ENCODE assay signal across 8 cellular contexts in genomic region chr13:31846984-31847752, GRCh38.
DNase-seq lines count a peak whose midpoint lies in the region; ATAC-seq, FAIRE-seq and TF ChIP-seq lines count a peak whose summit lies in the region.

No MANE protein-coding gene starts in this region.

- TF ChIP-seq RAD21 in K562 (CRISPR knock-in tag; conservative IDR thresholded peaks at IDR 0.05 in 1 of 2, IDR thresholded peaks at IDR 0.05 in 1 of 2): no peak

- H3K9me3 ChIP-seq in K562 (replicated peaks; ENCODE audit: control insufficient read depth, insufficient read depth, low read depth, low read length): no peaks in the 10 kb centered on the region
- no peaks in the 10 kb centered on the region for H3K9me3 ChIP-seq in left lung
- H3K9me3 ChIP-seq in transverse colon: no peaks in the 10 kb centered on the region

- POLR2A ChIA-PET in K562 (lab: Yijun Ruan, JAX): no interaction called here

- ATAC-seq in K562: peak; percentile 53
- peak; percentile 35 for ATAC-seq in left lung

- 0 out of 5 replicates have a peak, but pooled peaks cover 0 to 4% of the 10 kb centered on the region in 2 experiments for H3K27me3 ChIP-seq in K562 (ENCODE audit: control insufficient read depth in 2 of 2, insufficient read depth in 2 of 2, low read length in 2 of 2)
- H3K27me3 ChIP-seq in left lung: peaks cover 0 to 18% of the 10 kb centered on the region in 2 donors
- H3K27me3 ChIP-seq in transverse colon: peaks cover 29% of the 10 kb centered on the region

- DNase-seq in NCI-H146 treated with DMSO at 0.1 percent for 48 hours (lab: John Stamatoyannopoulos, UW; ENCODE audit: unreplicated experiment) (peak; percentile 53), NCI-H146 (lab: John Stamatoyannopoulos, UW) (no peak), HTR-8/SVneo (ENCODE audit: insufficient read length, low spot score) (peak; percentile 5), K562 (ENCODE audit: extremely low read depth in 1 of 4, low spot score in 3 of 4) (peak in 3 of 4 experiments; percentile 5 to 36 (median 21)), left lung (peak in 1 of 2 donors; percentile 32), transverse colon (no peak), HuH-7 (ENCODE audit: low spot score) (no peak)
- no peak for DNase-seq in stimulated activated CD4-positive, alpha-beta T cell treated with anti-CD3 and anti-CD28 coated beads, Interleukin-1b, Interleukin-23, amount 100 ng/mL, for 48 hours

- no TSS peak for BruUV-seq in K562 (replicated peaks; lab: Mats Ljungman, UMichigan)

- intact Hi-C loops in K562 (cut with micrococcal nuclease) (no loop called here), left lung (cut with DNase I) (no loop called here), transverse colon (cut with DNase I; ENCODE audit: low total_unique reads) (no loop called here)

- in situ Hi-C loops in K562 (cut with MboI): no loop called here
- in situ Hi-C loops in transverse colon (cut with MboI; ENCODE audit: low pct_ligation_motif_present in 1 of 4, low pct_unique_long_range_greater_than_20kb in 1 of 4, low sequenced_read_pairs in 3 of 4): no loop called here

- TF ChIP-seq EP300 in K562 (IDR thresholded peaks at IDR 0.05; ENCODE audit: low read length) (no peak), transverse colon (IDR thresholded peaks at IDR 0.05; ENCODE audit: low read depth) (no peak)

- no peaks in the 10 kb centered on the region for H4K20me1 ChIP-seq in K562 (replicated peaks; ENCODE audit: control insufficient read depth, insufficient read depth, low read length)

- H3K9ac ChIP-seq in K562 (ENCODE audit: insufficient read depth in 1 of 2, low read depth in 2 of 2, low read length in 2 of 2): no peak overlapping the region

- FAIRE-seq in HTR-8/SVneo (lab: Jason Lieb, UNC) (no peak), K562 (lab: Jason Lieb, UNC) (no peak)

- peak overlapping the region; percentile 23; the same call in 1 of the 2 replicates for H2AFZ ChIP-seq in K562 (ENCODE audit: low read depth, low read length)

- CTCF ChIA-PET in K562 (lab: Yijun Ruan, JAX; ENCODE audit: low intra/inter-chr PET ratio): no interaction called here

- WGBS in K562 (ENCODE audit: insufficient coverage, low coverage, missing lambda C conversion rate): 10% methylated on average over 10 of the region's 30 CpGs
- WGBS in transverse colon (ENCODE audit: low coverage in 1 of 2), 2 donors: 18% methylated on average over 13 of the region's 30 CpGs; no CpG with 5 or more reads in 1 of the 2 donors

- H3K36me3 ChIP-seq in K562 (ENCODE audit: control insufficient read depth, insufficient read depth, low read length): no peaks in the 10 kb centered on the region
- H3K36me3 ChIP-seq in left lung: no peaks in the 10 kb centered on the region
- H3K36me3 ChIP-seq in transverse colon: no peaks in the 10 kb centered on the region

- no peak overlapping the region for H3K27ac ChIP-seq in K562 (ENCODE audit: extremely low read depth, low read depth, low read length)
- peak overlapping the region in 1 of 2 donors; percentile 83 for H3K27ac ChIP-seq in left lung
- peak overlapping the region; percentile 56 to 78 (median 56) for H3K27ac ChIP-seq in transverse colon

- H3K4me3 ChIP-seq in K562 (peak overlapping the region; percentile 41), left lung (peak overlapping the region; percentile 61 to 71), transverse colon (peak overlapping the region; percentile 53 to 76 (median 66))

- H3K9me1 ChIP-seq in K562 (ENCODE audit: control insufficient read depth, insufficient read depth, low read length): no peaks in the 10 kb centered on the region

- H3K79me2 ChIP-seq in K562 (ENCODE audit: control insufficient read depth, insufficient read depth, low read length): no peaks in the 10 kb centered on the region

- no peak for TF ChIP-seq CTCF in K562 (IDR thresholded peaks at IDR 0.05 in 2 of 3, conservative IDR thresholded peaks at IDR 0.05 in 1 of 3; ENCODE audit: insufficient read depth in 2 of 3, low read depth in 1 of 3, low read length in 3 of 3)
- TF ChIP-seq CTCF in left lung (IDR thresholded peaks at IDR 0.05): no peak
- TF ChIP-seq CTCF in transverse colon (IDR thresholded peaks at IDR 0.05): no peak

- H3K4me1 ChIP-seq in K562 (replicated peaks in 1 of 2; ENCODE audit: control insufficient read depth in 2 of 2, insufficient read depth in 2 of 2, low read length in 2 of 2): peaks cover 0 to 10% of the 10 kb centered on the region in 2 experiments; a peak in 2 of 5 replicates
- H3K4me1 ChIP-seq in left lung: peaks cover 0 to 15% of the 10 kb centered on the region in 2 donors
- peaks cover 3 to 10% (median 6%) of the 10 kb centered on the region in 4 donors for H3K4me1 ChIP-seq in transverse colon

- peak overlapping the region; percentile 52; the same call in 1 of the 2 replicates for H3K4me2 ChIP-seq in K562 (ENCODE audit: insufficient read depth, low read length)

- no peak for TF ChIP-seq POLR2A in K562 (conservative IDR thresholded peaks at IDR 0.05)
- TF ChIP-seq POLR2A in transverse colon (IDR thresholded peaks at IDR 0.05): no peak

TF ChIP-seq in K562, 482 proteins besides CTCF, POLR2A, EP300 and RAD21:
- TF ChIP-seq ZNF586 (CRISPR knock-in tag; conservative IDR thresholded peaks at IDR 0.05) (no peak), SFPQ (IDR thresholded peaks at IDR 0.05; ENCODE audit: low read depth, low read length) (no peak), BACH1 (tag; IDR thresholded peaks at IDR 0.05) (no peak), FUS (optimal IDR thresholded peaks at IDR 0.05; ENCODE audit: low read depth, low read length) (no peak), SMAD3 (CRISPR knock-in tag; conservative IDR thresholded peaks at IDR 0.05) (no peak), RBM15 (IDR thresholded peaks at IDR 0.05; ENCODE audit: insufficient read depth, low read length) (no peak), GATAD2A (IDR thresholded peaks at IDR 0.05) (no peak)
TF ChIP-seq in K562: peak in this region for 0.

Comparison
In these comparisons a context has a peak if more than half of its experiments do, and no peak if none do; other contexts are left out.
1. DNase-seq: peak in NCI-H146 treated with DMSO at 0.1 percent for 48 hours (single experiment), HTR-8/SVneo (single experiment) and K562 (3 of 4); none in NCI-H146 (single experiment), transverse colon (single experiment), stimulated activated CD4-positive, alpha-beta T cell treated with anti-CD3 and anti-CD28 coated beads, Interleukin-1b, Interleukin-23, amount 100 ng/mL, for 48 hours (single experiment) and HuH-7 (single experiment).
2. Peak in every context shown above with its lines, with median percentiles within 50 percentile points of each other: H3K4me3 ChIP-seq.